8 cellular contexts compared by ENCODE assay signal in the genomic region with DNA sequence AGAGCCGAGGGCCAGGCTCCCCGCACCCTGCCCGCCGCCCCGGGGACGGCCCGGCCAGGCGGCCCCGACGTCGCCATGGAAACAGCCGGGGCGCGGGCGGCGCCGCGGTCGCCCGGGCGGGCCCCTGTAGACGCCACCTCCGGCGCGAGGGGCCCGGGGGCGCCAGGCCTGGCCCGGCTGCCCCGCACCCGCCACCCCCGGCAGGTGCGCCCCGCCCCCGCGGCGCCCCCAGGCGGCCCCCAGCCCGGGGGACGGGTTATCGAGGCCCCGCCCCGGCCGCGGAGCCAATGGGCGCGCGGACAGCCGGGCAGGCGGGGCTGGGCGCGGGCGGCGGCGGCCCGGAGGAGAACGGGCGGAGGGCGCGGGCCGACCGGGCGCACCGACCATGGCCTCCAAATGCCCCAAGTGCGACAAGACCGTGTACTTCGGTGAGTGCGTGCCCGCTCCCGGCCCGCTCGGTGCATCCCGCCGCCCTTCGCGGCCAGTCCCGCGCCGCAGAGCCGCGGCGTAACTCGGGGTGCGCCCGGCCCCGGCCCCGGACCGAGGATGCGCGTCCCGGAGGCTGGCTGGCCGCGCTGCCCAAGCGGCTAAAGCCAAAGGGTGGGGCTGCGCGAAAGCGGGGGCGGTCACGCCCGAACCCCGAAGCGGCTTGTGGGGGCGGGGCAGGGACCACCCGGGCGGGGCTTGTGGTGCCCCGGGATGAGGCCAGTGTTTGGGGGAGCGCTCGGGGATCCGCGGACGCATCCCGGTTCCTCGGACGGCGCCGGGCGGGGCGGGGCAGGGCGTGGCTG. TPM values are rescaled to one million over a fixed set of nuclear protein-coding genes. Genes with fewer than 3 reads are reported as not detected.
A peak's percentile ranks its signal among the peaks of the same experiment; 100 is the strongest.
DNase-seq lines count a peak whose midpoint lies in the region; ATAC-seq and TF ChIP-seq lines count a peak whose summit lies in the region.

TSS of gene CRIP2 (plus strand) at position 344 of the 791 bp plus-strand sequence. CDS start at position 386, 42 bp downstream.

- H3K4me1 ChIP-seq in DND-41 (ENCODE audit: insufficient read depth, low read length), result peaks cover 19% of the 10 kb centered on the region
- peaks cover 19 to 20% of the 10 kb centered on the region in 2 donors for H3K4me1 ChIP-seq in mucosa of rectum (ENCODE audit: control insufficient read depth in 2 of 2, insufficient read depth in 2 of 2, low read length in 2 of 2)
- H3K4me1 ChIP-seq in urinary bladder (ENCODE audit: insufficient read depth), result peaks cover 2% of the 10 kb centered on the region

- H3K27ac ChIP-seq in DND-41 (ENCODE audit: low read length) (no peak within 1 kb of the TSS), VCaP (peak within 1 kb of the TSS; percentile 82), mucosa of rectum (ENCODE audit: low read depth in 2 of 2, low read length in 2 of 2) (peak within 1 kb of the TSS; percentile 45 to 80), urinary bladder (ENCODE audit: low read depth) (peak within 1 kb of the TSS; percentile 84)

- peaks cover 36% of the 10 kb centered on the region for H4K20me1 ChIP-seq in DND-41 (ENCODE audit: insufficient read depth, low read length)

- ATAC-seq in DND-41 (ENCODE audit: insufficient read depth, low read depth) (no peak; the same call in 2 of the 3 replicates), GM21360 (IDR thresholded peaks at IDR 0.05; ENCODE audit: unreplicated experiment) (no peak), HG03159 (IDR thresholded peaks at IDR 0.05; ENCODE audit: unreplicated experiment) (no peak)

- H3K27me3 ChIP-seq in DND-41 (ENCODE audit: insufficient read depth, low read length, poor library complexity), result peaks cover 13% of the 10 kb centered on the region
- H3K27me3 ChIP-seq in mucosa of rectum (ENCODE audit: control insufficient read depth in 2 of 2, insufficient read depth in 2 of 2, low read length in 2 of 2), result peaks cover 19 to 25% of the 10 kb centered on the region in 2 donors

- H3K9me3 ChIP-seq in DND-41 (ENCODE audit: insufficient read depth, low read length, severe bottlenecking) (no peaks in the 10 kb centered on the region), mucosa of rectum (ENCODE audit: control insufficient read depth in 2 of 2, low read length in 2 of 2) (no peaks in the 10 kb centered on the region)

- no peak for TF ChIP-seq CTCF in DND-41 (IDR thresholded peaks at IDR 0.05; ENCODE audit: borderline replicate concordance, extremely low read depth, low read length, poor library complexity, severe bottlenecking)
- no peak for TF ChIP-seq CTCF in VCaP (conservative IDR thresholded peaks at IDR 0.05)
- TF ChIP-seq CTCF in epithelial cell of proximal tubule (conservative IDR thresholded peaks at IDR 0.05; ENCODE audit: low read depth, low read length), result no peak

- H3K79me2 ChIP-seq in DND-41 (ENCODE audit: insufficient read depth, low read length), result no peaks in the 10 kb centered on the region

- under 1% methylated on average over 117 of the region's 118 CpGs for WGBS in urinary bladder

- peaks cover 2% of the 10 kb centered on the region for H3K36me3 ChIP-seq in DND-41 (ENCODE audit: insufficient read depth, low read length)
- H3K36me3 ChIP-seq in mucosa of rectum (ENCODE audit: control insufficient read depth in 2 of 2, insufficient read depth in 2 of 2, low read length in 2 of 2), result no peaks in the 10 kb centered on the region
- H3K36me3 ChIP-seq in urinary bladder (ENCODE audit: insufficient read depth), result no peaks in the 10 kb centered on the region

- DNase-seq in DND-41 (no peak), HuH-7 (ENCODE audit: low spot score) (peak; percentile 84), epithelial cell of proximal tubule (ENCODE audit: low read depth) (no peak)

- H3K4me3 ChIP-seq in DND-41 (ENCODE audit: low read depth in 1 of 2, low read length in 2 of 2) (peak within 1 kb of the TSS in 1 of 2 experiments; percentile 54; a peak in 2 of 4 replicates), epithelial cell of proximal tubule (ENCODE audit: low read depth, low read length) (peak within 1 kb of the TSS; percentile 80), mucosa of rectum (ENCODE audit: low read length in 2 of 2) (peak within 1 kb of the TSS; percentile 60 to 62), urinary bladder (ENCODE audit: low read depth, low read length) (peak within 1 kb of the TSS; percentile 74)

- no peak within 1 kb of the TSS for H2AFZ ChIP-seq in DND-41 (ENCODE audit: low read depth, low read length)

- H3K4me2 ChIP-seq in DND-41 (ENCODE audit: insufficient read depth, low read length), result peak within 1 kb of the TSS; percentile 80

- peak within 1 kb of the TSS; percentile 34; the same call in 1 of the 2 replicates for H3K9ac ChIP-seq in DND-41 (ENCODE audit: low read depth, low read length)
- peak within 1 kb of the TSS; percentile 26 to 28 for H3K9ac ChIP-seq in mucosa of rectum (ENCODE audit: low read depth in 1 of 2, low read length in 2 of 2)

RNA-seq across cellular contexts. Expression of gene CRIP2, which starts in this region (rescaled TPM):
- 101 and 121 TPM in 2 replicates for total RNA-seq in epithelial cell of proximal tubule
- 53.7 TPM for total RNA-seq in urinary bladder
- 245 TPM for polyA plus RNA-seq in urinary bladder
